ENCODE assay signal across 11 cellular contexts in the genomic region with DNA sequence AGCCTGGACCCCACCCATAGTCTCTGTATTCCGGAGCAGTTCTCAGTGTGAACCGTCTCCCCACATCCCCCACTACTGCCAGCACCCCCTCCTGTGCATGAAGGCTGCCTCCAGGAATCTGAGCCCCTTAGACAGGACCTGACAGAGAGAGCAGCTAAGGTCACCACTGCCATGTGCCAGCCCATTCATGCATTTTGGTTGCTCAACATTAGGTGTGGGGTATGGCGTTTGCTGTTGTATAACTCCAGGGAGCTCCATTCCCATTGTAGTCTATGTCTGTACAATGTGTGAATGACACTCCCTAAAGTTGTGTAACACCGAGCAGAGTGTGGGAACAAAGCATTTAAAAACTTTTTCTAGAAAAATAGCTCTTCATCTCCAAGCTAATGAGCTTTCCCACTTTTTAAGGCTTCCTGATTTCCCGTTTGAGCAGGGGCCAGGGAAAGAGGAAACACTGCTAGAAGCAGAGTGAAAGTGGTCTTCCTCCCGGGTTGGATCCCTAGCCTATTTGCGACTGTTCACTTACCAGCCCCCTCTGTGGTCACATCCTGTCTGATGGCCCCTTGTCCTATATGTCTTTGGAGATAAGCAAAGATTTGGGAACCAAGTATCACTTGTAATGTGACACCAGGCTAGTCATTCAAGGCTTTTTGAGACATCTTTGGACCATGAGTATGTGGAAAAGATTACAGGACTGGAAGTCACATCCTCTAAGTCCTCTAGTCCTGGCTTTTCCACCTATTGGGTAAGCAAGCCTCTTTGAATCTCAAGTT. TPM values are rescaled to one million over a fixed set of nuclear protein-coding genes. Genes with fewer than 3 reads are reported as not detected.
DNase-seq lines count a peak whose midpoint lies in the region; ATAC-seq, FAIRE-seq and TF ChIP-seq lines count a peak whose summit lies in the region.
"Had no signal": no experiment of that assay in that cellular context is flagged by ENCODE, and none has a peak within 500 bp of the region (broad histone marks: within the 10 kb centered on the region; RNA-seq: fewer than 3 reads in every experiment).

No MANE protein-coding gene starts in this region.

- H3K4me3 ChIP-seq in endothelial cell of umbilical vein (replicated peaks in 1 of 3; ENCODE audit: insufficient read depth in 1 of 3, low read depth in 1 of 3, low read length in 3 of 3) (no peak overlapping the region), lung (no peak overlapping the region), transverse colon (no peak overlapping the region)

- intact Hi-C loops in endothelial cell of umbilical vein (cut with micrococcal nuclease): no loop called here
- intact Hi-C loops in transverse colon (cut with DNase I; ENCODE audit: low total_unique reads): no loop called here

- no peak overlapping the region for H3K4me3 Mint-ChIP-seq in activated naive CD8-positive, alpha-beta T cell
- no peak overlapping the region for H3K4me3 Mint-ChIP-seq in activated naive CD8-positive, alpha-beta T cell treated with anti-CD3 and anti-CD28 coated beads for 36 hours
- H3K4me3 Mint-ChIP-seq: natural killer cell had no signal

- no peaks in the 10 kb centered on the region for H3K36me3 Mint-ChIP-seq in activated naive CD8-positive, alpha-beta T cell
- H3K36me3 Mint-ChIP-seq in activated naive CD8-positive, alpha-beta T cell treated with anti-CD3 and anti-CD28 coated beads for 36 hours: peaks cover 18% of the 10 kb centered on the region
- H3K36me3 Mint-ChIP-seq: natural killer cell had no signal

- no peak for TF ChIP-seq CTCF in endothelial cell of umbilical vein (IDR thresholded peaks at IDR 0.05; ENCODE audit: extremely low read depth in 1 of 2, insufficient read depth in 1 of 2, low read depth in 1 of 2, low read length in 2 of 2)
- TF ChIP-seq CTCF in lung (IDR thresholded peaks at IDR 0.05; ENCODE audit: control extremely low read depth, extremely low read depth): no peak
- no peak for TF ChIP-seq CTCF in transverse colon (IDR thresholded peaks at IDR 0.05)

- CTCF ChIA-PET in endothelial cell of umbilical vein (lab: Charles Lee): interaction anchor here (0.7 to 5.4 kb wide), 15 partner anchors 11 to 484 kb away, joined by 3 to 127 read pairs (median 6); partner anchors contain the start of gene PIGO

- dilution Hi-C loops in endothelial cell of umbilical vein (cut with MboI; ENCODE audit: extremely low pct_ligation_motif_present, low sequenced_read_pairs): no loop called here

- no peaks in the 10 kb centered on the region for H3K9me3 Mint-ChIP-seq in activated naive CD8-positive, alpha-beta T cell (ENCODE audit: low read depth)
- no peaks in the 10 kb centered on the region for H3K9me3 Mint-ChIP-seq in activated naive CD8-positive, alpha-beta T cell treated with anti-CD3 and anti-CD28 coated beads for 36 hours
- H3K9me3 Mint-ChIP-seq: natural killer cell had no signal

- peak; percentile 28 for FAIRE-seq in endothelial cell of umbilical vein (lab: Jason Lieb, UNC)

- no TSS peak for BruUV-seq in endothelial cell of umbilical vein (replicated peaks; lab: Mats Ljungman, UMichigan)

- H3K4me1 ChIP-seq in endothelial cell of umbilical vein (ENCODE audit: control insufficient read depth, extremely low read depth, insufficient read depth, low read length) (peaks cover 38% of the 10 kb centered on the region), lung (ENCODE audit: control insufficient read depth in 2 of 2, insufficient read depth in 2 of 2, low read length in 2 of 2) (peaks cover 0 to 21% of the 10 kb centered on the region in 2 donors), transverse colon (peaks cover 18 to 53% (median 36%) of the 10 kb centered on the region in 4 donors)

- ATAC-seq in lung (ENCODE audit: insufficient read depth, low FRiP score) (no peak), GM19463 (IDR thresholded peaks at IDR 0.05; ENCODE audit: unreplicated experiment) (no peak)
- ATAC-seq: natural killer cell had no signal

- H3K9me1 ChIP-seq in endothelial cell of umbilical vein (replicated peaks; ENCODE audit: control insufficient read depth, extremely low read depth, insufficient read depth, low read length): no peaks in the 10 kb centered on the region

- H3K36me3 ChIP-seq in endothelial cell of umbilical vein (ENCODE audit: control insufficient read depth in 2 of 2, extremely low read depth in 1 of 2, insufficient read depth in 2 of 2, low read length in 2 of 2) (peaks cover 3 to 10% of the 10 kb centered on the region in 2 experiments), lung (ENCODE audit: control insufficient read depth in 2 of 2, insufficient read depth in 2 of 2, low read length in 2 of 2) (peaks cover 3 to 11% of the 10 kb centered on the region in 2 donors), transverse colon (no peaks in the 10 kb centered on the region)

- TF ChIP-seq POLR2A in endothelial cell of umbilical vein (IDR thresholded peaks at IDR 0.05; ENCODE audit: low read depth, low read length) (no peak), transverse colon (IDR thresholded peaks at IDR 0.05) (no peak)

- WGBS in lung, 2 donors: 50 to 54% methylated on average over 7 of the region's 7 CpGs
- WGBS in transverse colon (ENCODE audit: low coverage in 1 of 2), 2 donors: 65 to 66% methylated on average over 4 to 7 of the region's 7 CpGs

- no peaks in the 10 kb centered on the region for H3K27me3 ChIP-seq in endothelial cell of umbilical vein (ENCODE audit: control insufficient read depth in 2 of 2, insufficient read depth in 2 of 2, low read length in 2 of 2)
- no peaks in the 10 kb centered on the region for H3K27me3 ChIP-seq in lung (ENCODE audit: control insufficient read depth, insufficient read depth)
- no peaks in the 10 kb centered on the region for H3K27me3 ChIP-seq in transverse colon

- no peaks in the 10 kb centered on the region for H3K27me3 Mint-ChIP-seq in activated naive CD8-positive, alpha-beta T cell
- H3K27me3 Mint-ChIP-seq in activated naive CD8-positive, alpha-beta T cell treated with anti-CD3 and anti-CD28 coated beads for 36 hours: no peaks in the 10 kb centered on the region

- H3K27ac ChIP-seq in endothelial cell of umbilical vein (ENCODE audit: insufficient read depth, low read depth, low read length) (no peak overlapping the region), lung (ENCODE audit: low read depth in 1 of 2, low read length in 1 of 2) (peak overlapping the region; percentile 37 to 99), transverse colon (peak overlapping the region; percentile 90 to 96 (median 94))

- H3K9ac ChIP-seq in endothelial cell of umbilical vein (replicated peaks; ENCODE audit: extremely low read depth, insufficient read depth, low read length): no peak overlapping the region

- H3K4me1 Mint-ChIP-seq in activated naive CD8-positive, alpha-beta T cell (ENCODE audit: low read depth): peaks cover 36% of the 10 kb centered on the region
- H3K4me1 Mint-ChIP-seq in activated naive CD8-positive, alpha-beta T cell treated with anti-CD3 and anti-CD28 coated beads for 36 hours: peaks cover 43% of the 10 kb centered on the region

- in situ Hi-C loops in transverse colon (cut with MboI; ENCODE audit: low pct_ligation_motif_present in 1 of 4, low pct_unique_long_range_greater_than_20kb in 1 of 4, low sequenced_read_pairs in 3 of 4): loop anchor here in 2 of 4 donors (25.0 kb wide), 2 partner anchors 108 to 692 kb away; partner anchors contain the start of gene TPM2 (in 1 of the 2)

- no peak for DNase-seq in activated naive CD8-positive, alpha-beta T cell treated with anti-CD3 and anti-CD28 coated beads for 36 hours
- peak; percentile 42 for DNase-seq in endothelial cell of umbilical vein (ENCODE audit: low read depth, low spot score)
- no peak for DNase-seq in lung (ENCODE audit: low spot score)
- no peak for DNase-seq in transverse colon
- DNase-seq in 8988T: no peak
- DNase-seq in GM19238 (ENCODE audit: insufficient read length, low spot score): no peak
- DNase-seq: natural killer cell, NCI-H2107 had no signal

- POLR2A ChIA-PET in endothelial cell of umbilical vein (lab: Charles Lee): no interaction called here

- H3K9me3 ChIP-seq in endothelial cell of umbilical vein (replicated peaks; ENCODE audit: control insufficient read depth, insufficient read depth, low read length) (no peaks in the 10 kb centered on the region), lung (ENCODE audit: control insufficient read depth in 2 of 2, insufficient read depth in 1 of 2, low read length in 1 of 2) (no peaks in the 10 kb centered on the region), transverse colon (no peaks in the 10 kb centered on the region)

- TF ChIP-seq EP300 in transverse colon (IDR thresholded peaks at IDR 0.05; ENCODE audit: low read depth): no peak

- H3K79me2 ChIP-seq in endothelial cell of umbilical vein (ENCODE audit: control insufficient read depth, insufficient read depth, low read length): no peaks in the 10 kb centered on the region

- peak overlapping the region; percentile 66 for H3K27ac Mint-ChIP-seq in activated naive CD8-positive, alpha-beta T cell
- H3K27ac Mint-ChIP-seq in activated naive CD8-positive, alpha-beta T cell treated with anti-CD3 and anti-CD28 coated beads for 36 hours: no peak overlapping the region
- H3K27ac Mint-ChIP-seq: natural killer cell had no signal

- no peak overlapping the region for H2AFZ ChIP-seq in endothelial cell of umbilical vein (ENCODE audit: low read depth, low read length)

- H4K20me1 ChIP-seq in endothelial cell of umbilical vein (replicated peaks; ENCODE audit: control insufficient read depth, extremely low read depth, insufficient read depth, low read length): no peaks in the 10 kb centered on the region

- no peak overlapping the region for H3K4me2 ChIP-seq in endothelial cell of umbilical vein (ENCODE audit: insufficient read depth, low read length)

RNA-seq across cellular contexts. Expression of gene DNAJB5, which starts 5.9 kb away (rescaled TPM):
- 1 to 10 TPM; 7.6 to 8.1 TPM for total RNA-seq in activated naive CD8-positive, alpha-beta T cell treated with anti-CD3 and anti-CD28 coated beads for 36 hours
- total RNA-seq in endothelial cell of umbilical vein (9.7 and 12.8 TPM in 2 replicates), lung (10 to 100 TPM in 1 of 2 donors, 1 to 10 TPM in 1; 4.5 to 10.3 TPM), transverse colon (10 to 100 TPM in 2 of 4 donors, 1 to 10 TPM in 2; 4.1 to 22.5 (median 10.2) TPM)
- polyA plus RNA-seq in endothelial cell of umbilical vein (8.5 and 8.6 TPM in 2 replicates), lung (1 to 10 TPM; 4.8 to 8.9 TPM)
- 6.9 and 7.1 TPM in 2 replicates for polyA plus RNA-seq in endothelial cell of umbilical vein (2011; cell fraction: cytosol; rRNA removed)
- 4.0 and 4.8 TPM in 2 replicates for polyA plus RNA-seq in endothelial cell of umbilical vein (2011; cell fraction: nucleus; rRNA removed)
- polyA plus RNA-seq in endothelial cell of umbilical vein (2012): 12.0 and 16.1 TPM in 2 replicates
- 5.7 and 5.8 TPM in 2 replicates for polyA minus RNA-seq in endothelial cell of umbilical vein
- 0.41 TPM for polyA minus RNA-seq in endothelial cell of umbilical vein (2011; cell fraction: cytosol; rRNA and poly(A)+ RNA removed)
- 3.0 and 3.8 TPM in 2 replicates for polyA minus RNA-seq in endothelial cell of umbilical vein (2011; cell fraction: nucleus; rRNA and poly(A)+ RNA removed)

RNA-seq across cellular contexts. Expression of gene PHF24, which starts 37.4 kb away (rescaled TPM):
- under 1 TPM; 0.23 to 0.30 TPM for total RNA-seq in activated naive CD8-positive, alpha-beta T cell treated with anti-CD3 and anti-CD28 coated beads for 36 hours
- not detected in 2 replicates for total RNA-seq in endothelial cell of umbilical vein
- polyA plus RNA-seq in endothelial cell of umbilical vein: not detected in 2 replicates
- not detected in 2 replicates for polyA plus RNA-seq in endothelial cell of umbilical vein (2011; cell fraction: cytosol; rRNA removed)
- polyA plus RNA-seq in endothelial cell of umbilical vein (2011; cell fraction: nucleus; rRNA removed): not detected in 2 replicates
- not detected in 2 replicates for polyA plus RNA-seq in endothelial cell of umbilical vein (2012)
- polyA minus RNA-seq in endothelial cell of umbilical vein: not detected in 2 replicates
- polyA minus RNA-seq in endothelial cell of umbilical vein (2011; cell fraction: cytosol; rRNA and poly(A)+ RNA removed): not detected
- polyA minus RNA-seq in endothelial cell of umbilical vein (2011; cell fraction: nucleus; rRNA and poly(A)+ RNA removed): not detected in 2 replicates
- total RNA-seq in lung: 1 to 10 TPM in 1 of 2 donors, under 1 TPM in 1; 0.48 to 1.0 TPM
- under 1 TPM; 0.10 to 0.14 TPM for polyA plus RNA-seq in lung
- under 1 TPM in 2 of 4 donors, not detected in 2; 0.16 to 0.27 TPM for total RNA-seq in transverse colon
- total RNA-seq: natural killer cell had no signal
- polyA plus RNA-seq: AG04450 had no signal
